Comparison of ENCODE assay signal across 23 cellular contexts in genomic region chr15:38680780-38681179, GRCh38.
"Had no signal": no experiment of that assay in that cellular context is flagged by ENCODE, and none has a peak within 500 bp of the region (broad histone marks: within the 10 kb centered on the region; RNA-seq: fewer than 3 reads in every experiment).

No MANE protein-coding gene starts in this region.

- H3K27ac Mint-ChIP-seq: activated naive CD4-positive, alpha-beta T cell treated with anti-CD3 and anti-CD28 coated beads, Interleukin-2, amount 10 ng/mL, durations not matched to agents 7 days and 5 days; activated naive CD8-positive, alpha-beta T cell treated with anti-CD3 and anti-CD28 coated beads for 36 hours; activated T-cell treated with anti-CD3 and anti-CD28 coated beads, Interleukin-2, amount 50 U/mL, for 24 hours; activated T-helper 2 cell treated with anti-CD3 and anti-CD28 coated beads, Interferon-gamma antibody, Interleukin-2, Interleukin-4, amounts not matched to agents 10 μg/mL and 5 μg/mL and 100 μg/mL, durations not matched to agents 14 hours and 24 hours and 36 hours; T-helper 1 cell treated with Interleukin-12 subunit alpha and Interleukin-12 subunit beta and Interleukin-4 antibody, amounts not matched to agents 30 μg/mL and 1 μg/mL, for 36 hours had no signal

- DNase-seq: activated CD4-positive, alpha-beta T cell treated with anti-CD3 and anti-CD28 coated beads for 1 hour; activated CD4-positive, alpha-beta T cell treated with anti-CD3 and anti-CD28 coated beads, Interleukin-2, amount 50 U/mL, for 1 hour; activated CD8-positive, alpha-beta T cell treated with anti-CD3 and anti-CD28 coated beads, Interleukin-2, amount 10 ng/mL, durations not matched to agents 7 days and 5 days; activated gamma-delta T cell treated with Interleukin-2 at 50 U/mL for 16 hours; activated naive CD4-positive, alpha-beta T cell treated with anti-CD3 and anti-CD28 coated beads, Interleukin-2, amount 10 ng/mL, durations not matched to agents 7 days and 5 days; activated naive CD8-positive, alpha-beta T cell treated with anti-CD3 and anti-CD28 coated beads for 36 hours; activated T-cell treated with anti-CD3 and anti-CD28 coated beads, Interleukin-2, amount 50 U/mL, for 24 hours; anterior cingulate cortex; cerebellar nuclear complex; IMR-90; KG1; NCI-H1092; NCI-H1417; NCI-H2029; NCI-H2107; NCI-H2171 treated with DMSO at 0.1 percent for 48 hours; NCI-H226; NCI-H526 treated with DMSO at 0.1 percent for 48 hours; NCI-H82; PC-9; SHP77 treated with DMSO at 0.1 percent for 48 hours had no signal

- H3K9me3 Mint-ChIP-seq: activated T-cell treated with anti-CD3 and anti-CD28 coated beads, Interleukin-2, amount 50 U/mL, for 24 hours; activated T-helper 2 cell treated with anti-CD3 and anti-CD28 coated beads, Interferon-gamma antibody, Interleukin-2, Interleukin-4, amounts not matched to agents 10 μg/mL and 5 μg/mL and 100 μg/mL, durations not matched to agents 14 hours and 24 hours and 36 hours had no signal

- H3K4me3 Mint-ChIP-seq: activated CD8-positive, alpha-beta T cell treated with anti-CD3 and anti-CD28 coated beads, Interleukin-2, amount 10 ng/mL, durations not matched to agents 7 days and 5 days; activated naive CD4-positive, alpha-beta T cell treated with anti-CD3 and anti-CD28 coated beads, Interleukin-2, amount 10 ng/mL, durations not matched to agents 7 days and 5 days; activated naive CD8-positive, alpha-beta T cell treated with anti-CD3 and anti-CD28 coated beads for 36 hours; activated T-cell treated with anti-CD3 and anti-CD28 coated beads, Interleukin-2, amount 50 U/mL, for 24 hours; T-helper 1 cell treated with Interleukin-12 subunit alpha and Interleukin-12 subunit beta and Interleukin-4 antibody, amounts not matched to agents 30 μg/mL and 1 μg/mL, for 36 hours had no signal

- H3K27me3 Mint-ChIP-seq: activated naive CD8-positive, alpha-beta T cell treated with anti-CD3 and anti-CD28 coated beads for 36 hours; activated T-cell treated with anti-CD3 and anti-CD28 coated beads, Interleukin-2, amount 50 U/mL, for 24 hours had no signal

- ATAC-seq: activated CD8-positive, alpha-beta T cell treated with anti-CD3 and anti-CD28 coated beads, Interleukin-2, amount 10 ng/mL, durations not matched to agents 7 days and 5 days had no signal
